ENCODE assay signal across 2 cellular contexts in the genomic region with DNA sequence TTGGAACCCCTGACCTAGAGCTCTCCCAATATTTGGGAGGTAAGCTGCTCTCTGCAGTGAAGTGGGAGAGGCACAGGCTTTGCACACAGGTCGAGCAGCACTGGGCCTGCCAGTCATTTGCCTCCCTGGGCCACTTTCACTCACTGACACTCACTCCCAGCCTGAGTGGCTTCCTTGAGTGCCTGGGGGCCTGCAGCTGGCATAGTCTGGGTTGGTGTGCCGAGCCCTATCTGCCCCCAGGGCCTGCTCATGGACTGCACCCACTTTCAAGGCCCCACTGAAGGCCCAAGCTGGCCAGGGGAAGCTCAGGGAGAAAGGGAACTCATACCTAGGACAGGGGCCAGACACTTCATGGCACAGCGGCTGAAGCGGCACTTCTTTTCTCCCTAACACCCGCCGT.
TF ChIP-seq lines count a peak whose summit lies in the region.

No MANE protein-coding gene starts in this region.

TF ChIP-seq in GM23338, 12 proteins besides CTCF, POLR2A, EP300 and RAD21:
- TF ChIP-seq JUNB (IDR thresholded peaks at IDR 0.05; ENCODE audit: unreplicated experiment) (no peak), STAT1 (IDR thresholded peaks at IDR 0.05; ENCODE audit: unreplicated experiment) (no peak), EZH2 (IDR thresholded peaks at IDR 0.05; ENCODE audit: low read depth, unreplicated experiment) (no peak), EZH2phosphoT487 (IDR thresholded peaks at IDR 0.05; ENCODE audit: unreplicated experiment) (no peak), ZNF331 (CRISPR knock-in tag; IDR thresholded peaks at IDR 0.05; ENCODE audit: low read depth) (no peak), POLR2AphosphoS5 (IDR thresholded peaks at IDR 0.05; ENCODE audit: low read depth) (no peak), ZNF114 (CRISPR knock-in tag; IDR thresholded peaks at IDR 0.05) (no peak)
- TF ChIP-seq, protein P1, sequence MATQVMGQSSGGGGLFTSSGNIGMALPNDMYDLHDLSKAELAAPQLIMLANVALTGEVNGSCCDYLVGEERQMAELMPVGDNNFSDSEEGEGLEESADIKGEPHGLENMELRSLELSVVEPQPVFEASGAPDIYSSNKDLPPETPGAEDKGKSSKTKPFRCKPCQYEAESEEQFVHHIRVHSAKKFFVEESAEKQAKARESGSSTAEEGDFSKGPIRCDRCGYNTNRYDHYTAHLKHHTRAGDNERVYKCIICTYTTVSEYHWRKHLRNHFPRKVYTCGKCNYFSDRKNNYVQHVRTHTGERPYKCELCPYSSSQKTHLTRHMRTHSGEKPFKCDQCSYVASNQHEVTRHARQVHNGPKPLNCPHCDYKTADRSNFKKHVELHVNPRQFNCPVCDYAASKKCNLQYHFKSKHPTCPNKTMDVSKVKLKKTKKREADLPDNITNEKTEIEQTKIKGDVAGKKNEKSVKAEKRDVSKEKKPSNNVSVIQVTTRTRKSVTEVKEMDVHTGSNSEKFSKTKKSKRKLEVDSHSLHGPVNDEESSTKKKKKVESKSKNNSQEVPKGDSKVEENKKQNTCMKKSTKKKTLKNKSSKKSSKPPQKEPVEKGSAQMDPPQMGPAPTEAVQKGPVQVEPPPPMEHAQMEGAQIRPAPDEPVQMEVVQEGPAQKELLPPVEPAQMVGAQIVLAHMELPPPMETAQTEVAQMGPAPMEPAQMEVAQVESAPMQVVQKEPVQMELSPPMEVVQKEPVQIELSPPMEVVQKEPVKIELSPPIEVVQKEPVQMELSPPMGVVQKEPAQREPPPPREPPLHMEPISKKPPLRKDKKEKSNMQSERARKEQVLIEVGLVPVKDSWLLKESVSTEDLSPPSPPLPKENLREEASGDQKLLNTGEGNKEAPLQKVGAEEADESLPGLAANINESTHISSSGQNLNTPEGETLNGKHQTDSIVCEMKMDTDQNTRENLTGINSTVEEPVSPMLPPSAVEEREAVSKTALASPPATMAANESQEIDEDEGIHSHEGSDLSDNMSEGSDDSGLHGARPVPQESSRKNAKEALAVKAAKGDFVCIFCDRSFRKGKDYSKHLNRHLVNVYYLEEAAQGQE (IDR thresholded peaks at IDR 0.05; ENCODE audit: unreplicated experiment) = no peak
- TF ChIP-seq, protein P2, sequence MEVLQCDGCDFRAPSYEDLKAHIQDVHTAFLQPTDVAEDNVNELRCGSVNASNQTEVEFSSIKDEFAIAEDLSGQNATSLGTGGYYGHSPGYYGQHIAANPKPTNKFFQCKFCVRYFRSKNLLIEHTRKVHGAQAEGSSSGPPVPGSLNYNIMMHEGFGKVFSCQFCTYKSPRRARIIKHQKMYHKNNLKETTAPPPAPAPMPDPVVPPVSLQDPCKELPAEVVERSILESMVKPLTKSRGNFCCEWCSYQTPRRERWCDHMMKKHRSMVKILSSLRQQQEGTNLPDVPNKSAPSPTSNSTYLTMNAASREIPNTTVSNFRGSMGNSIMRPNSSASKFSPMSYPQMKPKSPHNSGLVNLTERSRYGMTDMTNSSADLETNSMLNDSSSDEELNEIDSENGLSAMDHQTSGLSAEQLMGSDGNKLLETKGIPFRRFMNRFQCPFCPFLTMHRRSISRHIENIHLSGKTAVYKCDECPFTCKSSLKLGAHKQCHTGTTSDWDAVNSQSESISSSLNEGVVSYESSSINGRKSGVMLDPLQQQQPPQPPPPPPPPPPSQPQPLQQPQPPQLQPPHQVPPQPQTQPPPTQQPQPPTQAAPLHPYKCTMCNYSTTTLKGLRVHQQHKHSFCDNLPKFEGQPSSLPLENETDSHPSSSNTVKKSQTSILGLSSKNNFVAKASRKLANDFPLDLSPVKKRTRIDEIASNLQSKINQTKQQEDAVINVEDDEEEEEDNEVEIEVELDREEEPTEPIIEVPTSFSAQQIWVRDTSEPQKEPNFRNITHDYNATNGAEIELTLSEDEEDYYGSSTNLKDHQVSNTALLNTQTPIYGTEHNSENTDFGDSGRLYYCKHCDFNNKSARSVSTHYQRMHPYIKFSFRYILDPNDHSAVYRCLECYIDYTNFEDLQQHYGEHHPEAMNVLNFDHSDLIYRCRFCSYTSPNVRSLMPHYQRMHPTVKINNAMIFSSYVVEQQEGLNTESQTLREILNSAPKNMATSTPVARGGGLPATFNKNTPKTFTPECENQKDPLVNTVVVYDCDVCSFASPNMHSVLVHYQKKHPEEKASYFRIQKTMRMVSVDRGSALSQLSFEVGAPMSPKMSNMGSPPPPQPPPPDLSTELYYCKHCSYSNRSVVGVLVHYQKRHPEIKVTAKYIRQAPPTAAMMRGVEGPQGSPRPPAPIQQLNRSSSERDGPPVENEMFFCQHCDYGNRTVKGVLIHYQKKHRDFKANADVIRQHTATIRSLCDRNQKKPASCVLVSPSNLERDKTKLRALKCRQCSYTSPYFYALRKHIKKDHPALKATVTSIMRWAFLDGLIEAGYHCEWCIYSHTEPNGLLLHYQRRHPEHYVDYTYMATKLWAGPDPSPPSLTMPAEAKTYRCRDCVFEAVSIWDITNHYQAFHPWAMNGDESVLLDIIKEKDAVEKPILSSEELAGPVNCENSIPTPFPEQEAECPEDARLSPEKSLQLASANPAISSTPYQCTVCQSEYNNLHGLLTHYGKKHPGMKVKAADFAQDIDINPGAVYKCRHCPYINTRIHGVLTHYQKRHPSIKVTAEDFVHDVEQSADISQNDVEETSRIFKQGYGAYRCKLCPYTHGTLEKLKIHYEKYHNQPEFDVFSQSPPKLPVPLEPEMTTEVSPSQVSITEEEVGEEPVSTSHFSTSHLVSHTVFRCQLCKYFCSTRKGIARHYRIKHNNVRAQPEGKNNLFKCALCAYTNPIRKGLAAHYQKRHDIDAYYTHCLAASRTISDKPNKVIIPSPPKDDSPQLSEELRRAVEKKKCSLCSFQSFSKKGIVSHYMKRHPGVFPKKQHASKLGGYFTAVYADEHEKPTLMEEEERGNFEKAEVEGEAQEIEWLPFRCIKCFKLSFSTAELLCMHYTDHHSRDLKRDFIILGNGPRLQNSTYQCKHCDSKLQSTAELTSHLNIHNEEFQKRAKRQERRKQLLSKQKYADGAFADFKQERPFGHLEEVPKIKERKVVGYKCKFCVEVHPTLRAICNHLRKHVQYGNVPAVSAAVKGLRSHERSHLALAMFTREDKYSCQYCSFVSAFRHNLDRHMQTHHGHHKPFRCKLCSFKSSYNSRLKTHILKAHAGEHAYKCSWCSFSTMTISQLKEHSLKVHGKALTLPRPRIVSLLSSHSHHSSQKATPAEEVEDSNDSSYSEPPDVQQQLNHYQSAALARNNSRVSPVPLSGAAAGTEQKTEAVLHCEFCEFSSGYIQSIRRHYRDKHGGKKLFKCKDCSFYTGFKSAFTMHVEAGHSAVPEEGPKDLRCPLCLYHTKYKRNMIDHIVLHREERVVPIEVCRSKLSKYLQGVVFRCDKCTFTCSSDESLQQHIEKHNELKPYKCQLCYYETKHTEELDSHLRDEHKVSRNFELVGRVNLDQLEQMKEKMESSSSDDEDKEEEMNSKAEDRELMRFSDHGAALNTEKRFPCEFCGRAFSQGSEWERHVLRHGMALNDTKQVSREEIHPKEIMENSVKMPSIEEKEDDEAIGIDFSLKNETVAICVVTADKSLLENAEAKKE (CRISPR knock-in tag; IDR thresholded peaks at IDR 0.05) = no peak
- TF ChIP-seq, protein P3, sequence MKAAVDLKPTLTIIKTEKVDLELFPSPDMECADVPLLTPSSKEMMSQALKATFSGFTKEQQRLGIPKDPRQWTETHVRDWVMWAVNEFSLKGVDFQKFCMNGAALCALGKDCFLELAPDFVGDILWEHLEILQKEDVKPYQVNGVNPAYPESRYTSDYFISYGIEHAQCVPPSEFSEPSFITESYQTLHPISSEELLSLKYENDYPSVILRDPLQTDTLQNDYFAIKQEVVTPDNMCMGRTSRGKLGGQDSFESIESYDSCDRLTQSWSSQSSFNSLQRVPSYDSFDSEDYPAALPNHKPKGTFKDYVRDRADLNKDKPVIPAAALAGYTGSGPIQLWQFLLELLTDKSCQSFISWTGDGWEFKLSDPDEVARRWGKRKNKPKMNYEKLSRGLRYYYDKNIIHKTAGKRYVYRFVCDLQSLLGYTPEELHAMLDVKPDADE (IDR thresholded peaks at IDR 0.05) = no peak

TF ChIP-seq in GM12878, 131 proteins besides CTCF, POLR2A, EP300 and RAD21:
- no peak for TF ChIP-seq HDAC2 (IDR thresholded peaks at IDR 0.05)
- no peak for TF ChIP-seq JUND (IDR thresholded peaks at IDR 0.05; ENCODE audit: low read depth, low read length)
